ENCODE assay signal across 13 cellular contexts in genomic region chr1:159239551-159240220, GRCh38. TPM values are rescaled to one million over a fixed set of nuclear protein-coding genes. Genes with fewer than 3 reads are reported as not detected.
A peak's percentile ranks its signal among the peaks of the same experiment; 100 is the strongest.
DNase-seq lines count a peak whose midpoint lies in the region; ATAC-seq lines count a peak whose summit lies in the region.
"Had no signal": no experiment of that assay in that cellular context is flagged by ENCODE, and none has a peak within 500 bp of the region (broad histone marks: within the 10 kb centered on the region; RNA-seq: fewer than 3 reads in every experiment).

No MANE protein-coding gene starts in this region.

- intact Hi-C loops in activated naive CD4-positive, alpha-beta T cell treated with anti-CD3 and anti-CD28 coated beads for 36 hours (cut with micrococcal nuclease): no loop called here

- peaks cover 15% of the 10 kb centered on the region for H3K27me3 Mint-ChIP-seq in activated naive CD4-positive, alpha-beta T cell treated with anti-CD3 and anti-CD28 coated beads for 36 hours (ENCODE audit: low read depth)
- peaks cover 29% of the 10 kb centered on the region for H3K27me3 Mint-ChIP-seq in stimulated activated memory B cell treated with anti-CD40 and anti-IgM and Interleukin-4, amounts not matched to agents 10 μg/mL and 1 μg/mL and 100 μg/mL, for 72 hours

- peak; percentile 88 for ATAC-seq in GM21717 (IDR thresholded peaks at IDR 0.05; ENCODE audit: unreplicated experiment)
- peak; percentile 91 for ATAC-seq in HG03432 (IDR thresholded peaks at IDR 0.05; ENCODE audit: unreplicated experiment)
- ATAC-seq in stimulated activated memory B cell treated with anti-CD40 and anti-IgM and Interleukin-4, amounts not matched to agents 10 μg/mL and 1 μg/mL and 100 μg/mL, for 72 hours: peak; percentile 51
- ATAC-seq: activated naive CD8-positive, alpha-beta T cell treated with anti-CD3 and anti-CD28 coated beads, Interleukin-2, amount 50 U/mL, for 24 hours; effector memory CD8-positive, alpha-beta T cell had no signal

- no peaks in the 10 kb centered on the region for H3K36me3 Mint-ChIP-seq in activated naive CD4-positive, alpha-beta T cell treated with anti-CD3 and anti-CD28 coated beads for 36 hours (ENCODE audit: low read depth)
- no peaks in the 10 kb centered on the region for H3K36me3 Mint-ChIP-seq in stimulated activated memory B cell treated with anti-CD40 and anti-IgM and Interleukin-4, amounts not matched to agents 10 μg/mL and 1 μg/mL and 100 μg/mL, for 72 hours

- no peak overlapping the region for H3K4me3 Mint-ChIP-seq in activated naive CD4-positive, alpha-beta T cell treated with anti-CD3 and anti-CD28 coated beads for 36 hours
- no peak overlapping the region for H3K4me3 Mint-ChIP-seq in stimulated activated memory B cell treated with anti-CD40 and anti-IgM and Interleukin-4, amounts not matched to agents 10 μg/mL and 1 μg/mL and 100 μg/mL, for 72 hours
- H3K4me3 Mint-ChIP-seq: activated B cell treated with CpG ODN at 0.5 μM for 24 hours; activated naive CD8-positive, alpha-beta T cell treated with anti-CD3 and anti-CD28 coated beads, Interleukin-2, amount 50 U/mL, for 24 hours; effector memory CD8-positive, alpha-beta T cell had no signal

- DNase-seq in activated naive CD4-positive, alpha-beta T cell treated with anti-CD3 and anti-CD28 coated beads for 36 hours: peak; percentile 9
- no peak for DNase-seq in activated naive CD4-positive, alpha-beta T cell (lab: John Stamatoyannopoulos, UW)
- DNase-seq in SW 1271 (lab: John Stamatoyannopoulos, UW) (no peak), germinal center (ENCODE audit: low spot score) (no peak), COR-L47 (lab: John Stamatoyannopoulos, UW) (no peak)
- DNase-seq: activated B cell treated with CpG ODN at 0.5 μM for 24 hours; activated naive CD8-positive, alpha-beta T cell treated with anti-CD3 and anti-CD28 coated beads, Interleukin-2, amount 50 U/mL, for 24 hours; effector memory CD8-positive, alpha-beta T cell; NCI-H1436 treated with DMSO at 0.1 percent for 48 hours had no signal

- no peak overlapping the region for H3K27ac Mint-ChIP-seq in activated naive CD4-positive, alpha-beta T cell treated with anti-CD3 and anti-CD28 coated beads for 36 hours
- no peak overlapping the region for H3K27ac Mint-ChIP-seq in stimulated activated memory B cell treated with anti-CD40 and anti-IgM and Interleukin-4, amounts not matched to agents 10 μg/mL and 1 μg/mL and 100 μg/mL, for 72 hours
- H3K27ac Mint-ChIP-seq: activated B cell treated with CpG ODN at 0.5 μM for 24 hours; activated naive CD8-positive, alpha-beta T cell treated with anti-CD3 and anti-CD28 coated beads, Interleukin-2, amount 50 U/mL, for 24 hours; effector memory CD8-positive, alpha-beta T cell had no signal

- peaks cover 2% of the 10 kb centered on the region for H3K4me1 Mint-ChIP-seq in activated naive CD4-positive, alpha-beta T cell treated with anti-CD3 and anti-CD28 coated beads for 36 hours (ENCODE audit: low read depth)
- H3K4me1 Mint-ChIP-seq in stimulated activated memory B cell treated with anti-CD40 and anti-IgM and Interleukin-4, amounts not matched to agents 10 μg/mL and 1 μg/mL and 100 μg/mL, for 72 hours: peaks cover 6% of the 10 kb centered on the region
- H3K4me1 Mint-ChIP-seq: activated B cell treated with CpG ODN at 0.5 μM for 24 hours; activated naive CD8-positive, alpha-beta T cell treated with anti-CD3 and anti-CD28 coated beads, Interleukin-2, amount 50 U/mL, for 24 hours had no signal

- H3K9me3 Mint-ChIP-seq in activated naive CD4-positive, alpha-beta T cell treated with anti-CD3 and anti-CD28 coated beads for 36 hours: peaks cover 3% of the 10 kb centered on the region
- H3K9me3 Mint-ChIP-seq in stimulated activated memory B cell treated with anti-CD40 and anti-IgM and Interleukin-4, amounts not matched to agents 10 μg/mL and 1 μg/mL and 100 μg/mL, for 72 hours: no peaks in the 10 kb centered on the region
- H3K9me3 Mint-ChIP-seq: effector memory CD8-positive, alpha-beta T cell had no signal

- CTCF ChIA-PET in activated naive CD4-positive, alpha-beta T cell treated with anti-CD3 and anti-CD28 coated beads for 36 hours (lab: Charles Lee): interaction anchor here (0.6 to 0.7 kb wide), 2 partner anchors 26 to 175 kb away, joined by 3 to 4 read pairs; no protein-coding TSS in a partner anchor

RNA-seq across cellular contexts. Expression of gene ACKR1, which starts 35.0 kb away (rescaled TPM):
- total RNA-seq in activated naive CD4-positive, alpha-beta T cell treated with anti-CD3 and anti-CD28 coated beads for 36 hours: not detected
- total RNA-seq: A673 had no signal
